ENCODE assay signal across 1 cellular context in the genomic region with DNA sequence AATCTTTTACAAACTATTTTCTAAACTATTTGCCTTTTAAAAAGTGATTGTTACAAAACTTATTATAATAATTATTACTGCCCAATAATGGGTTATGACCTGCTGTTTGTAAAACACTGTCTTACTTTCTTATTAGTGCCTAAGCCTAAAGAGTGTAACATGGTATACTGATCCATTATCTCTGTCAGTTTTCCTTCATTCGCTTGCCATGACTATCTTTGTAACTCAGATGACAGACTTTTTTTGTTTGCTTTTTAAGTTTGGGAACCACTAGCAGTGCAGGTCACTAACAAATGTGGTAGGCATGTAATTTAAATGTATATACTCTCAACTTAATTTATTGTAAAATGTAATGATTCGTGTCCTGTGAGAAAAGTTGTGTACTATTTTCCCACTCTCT.
A peak's percentile ranks its signal among the peaks of the same experiment; 100 is the strongest.
TF ChIP-seq lines count a peak whose summit lies in the region.

No MANE protein-coding gene starts in this region.

TF ChIP-seq in HepG2, 621 proteins besides CTCF, POLR2A, EP300 and RAD21 (continued from another document):
- TF ChIP-seq, protein P1, sequence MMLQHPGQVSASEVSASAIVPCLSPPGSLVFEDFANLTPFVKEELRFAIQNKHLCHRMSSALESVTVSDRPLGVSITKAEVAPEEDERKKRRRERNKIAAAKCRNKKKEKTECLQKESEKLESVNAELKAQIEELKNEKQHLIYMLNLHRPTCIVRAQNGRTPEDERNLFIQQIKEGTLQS (CRISPR knock-in tag; IDR thresholded peaks at IDR 0.05): no peak
- TF ChIP-seq SMARCC2 (IDR thresholded peaks at IDR 0.05) (no peak), ZNF703 (CRISPR knock-in tag; IDR thresholded peaks at IDR 0.05; ENCODE audit: borderline replicate concordance) (no peak), MAFK (conservative IDR thresholded peaks at IDR 0.05 in 1 of 2, IDR thresholded peaks at IDR 0.05 in 1 of 2; ENCODE audit: low read length in 2 of 2) (no peak), REXO4 (CRISPR knock-in tag; IDR thresholded peaks at IDR 0.05; ENCODE audit: borderline replicate concordance) (no peak), ZNF674 (CRISPR knock-in tag; IDR thresholded peaks at IDR 0.05; ENCODE audit: low read depth) (no peak), CREB1 (IDR thresholded peaks at IDR 0.05) (no peak), CREB1 (CRISPR knock-in tag; IDR thresholded peaks at IDR 0.05) (0 out of 2 replicates have a peak, but pooled peaks have one; percentile 4), PITX1 (CRISPR knock-in tag; IDR thresholded peaks at IDR 0.05) (no peak), ZMYM2 (CRISPR knock-in tag; IDR thresholded peaks at IDR 0.05) (no peak), GABPB1 (CRISPR knock-in tag; IDR thresholded peaks at IDR 0.05) (no peak), ZSCAN21 (CRISPR knock-in tag; IDR thresholded peaks at IDR 0.05; ENCODE audit: borderline replicate concordance) (no peak), ZSCAN12 (CRISPR knock-in tag; IDR thresholded peaks at IDR 0.05) (no peak), ZNF530 (CRISPR knock-in tag; IDR thresholded peaks at IDR 0.05; ENCODE audit: low read depth) (no peak), ZNF839 (CRISPR knock-in tag; IDR thresholded peaks at IDR 0.05; ENCODE audit: borderline replicate concordance) (no peak), NFRKB (IDR thresholded peaks at IDR 0.05) (no peak), TCF7 (IDR thresholded peaks at IDR 0.05; ENCODE audit: low read depth) (no peak), MYNN (CRISPR knock-in tag; IDR thresholded peaks at IDR 0.05; ENCODE audit: low read depth) (no peak), NR2F2 (IDR thresholded peaks at IDR 0.05; ENCODE audit: borderline replicate concordance, low read depth) (no peak), PCBP2 (optimal IDR thresholded peaks at IDR 0.05; ENCODE audit: low read depth, low read length, poor library complexity, severe bottlenecking) (no peak), ZNF143 (CRISPR knock-in tag; IDR thresholded peaks at IDR 0.05) (no peak), ATAD3A (CRISPR knock-in tag; IDR thresholded peaks at IDR 0.05) (no peak), SSRP1 (CRISPR knock-in tag; IDR thresholded peaks at IDR 0.05) (0 out of 2 replicates have a peak, but pooled peaks have one; percentile 78), SOX6 (IDR thresholded peaks at IDR 0.05) (no peak), SOX6 (CRISPR knock-in tag; IDR thresholded peaks at IDR 0.05) (no peak), RXRB (CRISPR knock-in tag; IDR thresholded peaks at IDR 0.05; ENCODE audit: borderline replicate concordance) (0 out of 2 replicates have a peak, but pooled peaks have one; percentile 17), ZNF670 (CRISPR knock-in tag; IDR thresholded peaks at IDR 0.05; ENCODE audit: borderline replicate concordance) (0 out of 2 replicates have a peak, but pooled peaks have one; percentile 4), HIVEP1 (CRISPR knock-in tag; IDR thresholded peaks at IDR 0.05) (no peak), GATAD2A (CRISPR knock-in tag; IDR thresholded peaks at IDR 0.05) (no peak), MBD4 (IDR thresholded peaks at IDR 0.05; ENCODE audit: borderline replicate concordance, low read length) (0 out of 2 replicates have a peak, but pooled peaks have one; percentile 43), ZNF737 (CRISPR knock-in tag; IDR thresholded peaks at IDR 0.05; ENCODE audit: borderline replicate concordance) (no peak), ZNF556 (CRISPR knock-in tag; IDR thresholded peaks at IDR 0.05; ENCODE audit: borderline replicate concordance) (no peak), NFIC (IDR thresholded peaks at IDR 0.05; ENCODE audit: low read length) (no peak), ZNF205 (CRISPR knock-in tag; IDR thresholded peaks at IDR 0.05) (no peak), ZNF83 (CRISPR knock-in tag; IDR thresholded peaks at IDR 0.05; ENCODE audit: borderline replicate concordance) (no peak), FOXA3 (CRISPR knock-in tag; IDR thresholded peaks at IDR 0.05) (0 out of 2 replicates have a peak, but pooled peaks have one; percentile 4), PHF8 (CRISPR knock-in tag; IDR thresholded peaks at IDR 0.05) (no peak), GATA4 (IDR thresholded peaks at IDR 0.05; ENCODE audit: borderline replicate concordance, low read depth) (no peak), ZNF350 (CRISPR knock-in tag; IDR thresholded peaks at IDR 0.05; ENCODE audit: borderline replicate concordance, low read depth) (no peak), MTF1 (CRISPR knock-in tag; IDR thresholded peaks at IDR 0.05) (no peak), ZBTB38 (CRISPR knock-in tag; IDR thresholded peaks at IDR 0.05) (no peak)
- TF ChIP-seq, protein P2, sequence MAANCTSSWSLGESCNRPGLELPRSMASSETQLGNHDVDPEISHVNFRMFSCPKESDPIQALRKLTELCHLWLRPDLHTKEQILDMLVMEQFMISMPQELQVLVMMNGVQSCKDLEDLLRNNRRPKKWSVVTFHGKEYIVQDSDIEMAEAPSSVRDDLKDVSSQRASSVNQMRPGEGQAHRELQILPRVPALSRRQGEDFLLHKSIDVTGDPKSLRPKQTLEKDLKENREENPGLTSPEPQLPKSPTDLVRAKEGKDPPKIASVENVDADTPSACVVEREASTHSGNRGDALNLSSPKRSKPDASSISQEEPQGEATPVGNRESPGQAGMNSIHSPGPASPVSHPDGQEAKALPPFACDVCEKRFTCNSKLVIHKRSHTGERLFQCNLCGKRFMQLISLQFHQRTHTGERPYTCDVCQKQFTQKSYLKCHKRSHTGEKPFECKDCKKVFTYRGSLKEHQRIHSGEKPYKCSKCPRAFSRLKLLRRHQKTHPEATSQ (CRISPR knock-in tag; IDR thresholded peaks at IDR 0.05; ENCODE audit: borderline replicate concordance): no peak
- TF ChIP-seq, protein P3, sequence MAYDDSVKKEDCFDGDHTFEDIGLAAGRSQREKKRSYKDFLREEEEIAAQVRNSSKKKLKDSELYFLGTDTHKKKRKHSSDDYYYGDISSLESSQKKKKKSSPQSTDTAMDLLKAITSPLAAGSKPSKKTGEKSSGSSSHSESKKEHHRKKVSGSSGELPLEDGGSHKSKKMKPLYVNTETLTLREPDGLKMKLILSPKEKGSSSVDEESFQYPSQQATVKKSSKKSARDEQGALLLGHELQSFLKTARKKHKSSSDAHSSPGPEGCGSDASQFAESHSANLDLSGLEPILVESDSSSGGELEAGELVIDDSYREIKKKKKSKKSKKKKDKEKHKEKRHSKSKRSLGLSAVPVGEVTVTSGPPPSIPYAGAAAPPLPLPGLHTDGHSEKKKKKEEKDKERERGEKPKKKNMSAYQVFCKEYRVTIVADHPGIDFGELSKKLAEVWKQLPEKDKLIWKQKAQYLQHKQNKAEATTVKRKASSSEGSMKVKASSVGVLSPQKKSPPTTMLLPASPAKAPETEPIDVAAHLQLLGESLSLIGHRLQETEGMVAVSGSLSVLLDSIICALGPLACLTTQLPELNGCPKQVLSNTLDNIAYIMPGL (CRISPR knock-in tag; IDR thresholded peaks at IDR 0.05; ENCODE audit: borderline replicate concordance in 1 of 2, low read depth in 1 of 2): no peak
- TF ChIP-seq, protein P4, sequence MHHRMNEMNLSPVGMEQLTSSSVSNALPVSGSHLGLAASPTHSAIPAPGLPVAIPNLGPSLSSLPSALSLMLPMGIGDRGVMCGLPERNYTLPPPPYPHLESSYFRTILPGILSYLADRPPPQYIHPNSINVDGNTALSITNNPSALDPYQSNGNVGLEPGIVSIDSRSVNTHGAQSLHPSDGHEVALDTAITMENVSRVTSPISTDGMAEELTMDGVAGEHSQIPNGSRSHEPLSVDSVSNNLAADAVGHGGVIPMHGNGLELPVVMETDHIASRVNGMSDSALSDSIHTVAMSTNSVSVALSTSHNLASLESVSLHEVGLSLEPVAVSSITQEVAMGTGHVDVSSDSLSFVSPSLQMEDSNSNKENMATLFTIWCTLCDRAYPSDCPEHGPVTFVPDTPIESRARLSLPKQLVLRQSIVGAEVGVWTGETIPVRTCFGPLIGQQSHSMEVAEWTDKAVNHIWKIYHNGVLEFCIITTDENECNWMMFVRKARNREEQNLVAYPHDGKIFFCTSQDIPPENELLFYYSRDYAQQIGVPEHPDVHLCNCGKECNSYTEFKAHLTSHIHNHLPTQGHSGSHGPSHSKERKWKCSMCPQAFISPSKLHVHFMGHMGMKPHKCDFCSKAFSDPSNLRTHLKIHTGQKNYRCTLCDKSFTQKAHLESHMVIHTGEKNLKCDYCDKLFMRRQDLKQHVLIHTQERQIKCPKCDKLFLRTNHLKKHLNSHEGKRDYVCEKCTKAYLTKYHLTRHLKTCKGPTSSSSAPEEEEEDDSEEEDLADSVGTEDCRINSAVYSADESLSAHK (CRISPR knock-in tag; IDR thresholded peaks at IDR 0.05; ENCODE audit: borderline replicate concordance): no peak
- TF ChIP-seq, protein P5, sequence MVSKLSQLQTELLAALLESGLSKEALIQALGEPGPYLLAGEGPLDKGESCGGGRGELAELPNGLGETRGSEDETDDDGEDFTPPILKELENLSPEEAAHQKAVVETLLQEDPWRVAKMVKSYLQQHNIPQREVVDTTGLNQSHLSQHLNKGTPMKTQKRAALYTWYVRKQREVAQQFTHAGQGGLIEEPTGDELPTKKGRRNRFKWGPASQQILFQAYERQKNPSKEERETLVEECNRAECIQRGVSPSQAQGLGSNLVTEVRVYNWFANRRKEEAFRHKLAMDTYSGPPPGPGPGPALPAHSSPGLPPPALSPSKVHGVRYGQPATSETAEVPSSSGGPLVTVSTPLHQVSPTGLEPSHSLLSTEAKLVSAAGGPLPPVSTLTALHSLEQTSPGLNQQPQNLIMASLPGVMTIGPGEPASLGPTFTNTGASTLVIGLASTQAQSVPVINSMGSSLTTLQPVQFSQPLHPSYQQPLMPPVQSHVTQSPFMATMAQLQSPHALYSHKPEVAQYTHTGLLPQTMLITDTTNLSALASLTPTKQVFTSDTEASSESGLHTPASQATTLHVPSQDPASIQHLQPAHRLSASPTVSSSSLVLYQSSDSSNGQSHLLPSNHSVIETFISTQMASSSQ (IDR thresholded peaks at IDR 0.05; ENCODE audit: low read depth): no peak
- TF ChIP-seq, protein P5 (CRISPR knock-in tag; IDR thresholded peaks at IDR 0.05; ENCODE audit: borderline replicate concordance): no peak; the same call in 1 of the 2 replicates
- TF ChIP-seq, protein P6, sequence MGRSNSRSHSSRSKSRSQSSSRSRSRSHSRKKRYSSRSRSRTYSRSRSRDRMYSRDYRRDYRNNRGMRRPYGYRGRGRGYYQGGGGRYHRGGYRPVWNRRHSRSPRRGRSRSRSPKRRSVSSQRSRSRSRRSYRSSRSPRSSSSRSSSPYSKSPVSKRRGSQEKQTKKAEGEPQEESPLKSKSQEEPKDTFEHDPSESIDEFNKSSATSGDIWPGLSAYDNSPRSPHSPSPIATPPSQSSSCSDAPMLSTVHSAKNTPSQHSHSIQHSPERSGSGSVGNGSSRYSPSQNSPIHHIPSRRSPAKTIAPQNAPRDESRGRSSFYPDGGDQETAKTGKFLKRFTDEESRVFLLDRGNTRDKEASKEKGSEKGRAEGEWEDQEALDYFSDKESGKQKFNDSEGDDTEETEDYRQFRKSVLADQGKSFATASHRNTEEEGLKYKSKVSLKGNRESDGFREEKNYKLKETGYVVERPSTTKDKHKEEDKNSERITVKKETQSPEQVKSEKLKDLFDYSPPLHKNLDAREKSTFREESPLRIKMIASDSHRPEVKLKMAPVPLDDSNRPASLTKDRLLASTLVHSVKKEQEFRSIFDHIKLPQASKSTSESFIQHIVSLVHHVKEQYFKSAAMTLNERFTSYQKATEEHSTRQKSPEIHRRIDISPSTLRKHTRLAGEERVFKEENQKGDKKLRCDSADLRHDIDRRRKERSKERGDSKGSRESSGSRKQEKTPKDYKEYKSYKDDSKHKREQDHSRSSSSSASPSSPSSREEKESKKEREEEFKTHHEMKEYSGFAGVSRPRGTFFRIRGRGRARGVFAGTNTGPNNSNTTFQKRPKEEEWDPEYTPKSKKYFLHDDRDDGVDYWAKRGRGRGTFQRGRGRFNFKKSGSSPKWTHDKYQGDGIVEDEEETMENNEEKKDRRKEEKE (IDR thresholded peaks at IDR 0.05): no peak
- TF ChIP-seq, protein P7, sequence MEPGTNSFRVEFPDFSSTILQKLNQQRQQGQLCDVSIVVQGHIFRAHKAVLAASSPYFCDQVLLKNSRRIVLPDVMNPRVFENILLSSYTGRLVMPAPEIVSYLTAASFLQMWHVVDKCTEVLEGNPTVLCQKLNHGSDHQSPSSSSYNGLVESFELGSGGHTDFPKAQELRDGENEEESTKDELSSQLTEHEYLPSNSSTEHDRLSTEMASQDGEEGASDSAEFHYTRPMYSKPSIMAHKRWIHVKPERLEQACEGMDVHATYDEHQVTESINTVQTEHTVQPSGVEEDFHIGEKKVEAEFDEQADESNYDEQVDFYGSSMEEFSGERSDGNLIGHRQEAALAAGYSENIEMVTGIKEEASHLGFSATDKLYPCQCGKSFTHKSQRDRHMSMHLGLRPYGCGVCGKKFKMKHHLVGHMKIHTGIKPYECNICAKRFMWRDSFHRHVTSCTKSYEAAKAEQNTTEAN (CRISPR knock-in tag; conservative IDR thresholded peaks at IDR 0.05): no peak
- TF ChIP-seq, protein P8, sequence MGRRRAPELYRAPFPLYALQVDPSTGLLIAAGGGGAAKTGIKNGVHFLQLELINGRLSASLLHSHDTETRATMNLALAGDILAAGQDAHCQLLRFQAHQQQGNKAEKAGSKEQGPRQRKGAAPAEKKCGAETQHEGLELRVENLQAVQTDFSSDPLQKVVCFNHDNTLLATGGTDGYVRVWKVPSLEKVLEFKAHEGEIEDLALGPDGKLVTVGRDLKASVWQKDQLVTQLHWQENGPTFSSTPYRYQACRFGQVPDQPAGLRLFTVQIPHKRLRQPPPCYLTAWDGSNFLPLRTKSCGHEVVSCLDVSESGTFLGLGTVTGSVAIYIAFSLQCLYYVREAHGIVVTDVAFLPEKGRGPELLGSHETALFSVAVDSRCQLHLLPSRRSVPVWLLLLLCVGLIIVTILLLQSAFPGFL (CRISPR knock-in tag; IDR thresholded peaks at IDR 0.05): no peak
